In genomic region chr22:22716136-22716535, GRCh38 we compare ENCODE assay signal across 36 cellular contexts.
"Had no signal": no experiment of that assay in that cellular context is flagged by ENCODE, and none has a peak within 500 bp of the region (broad histone marks: within the 10 kb centered on the region; RNA-seq: fewer than 3 reads in every experiment).

No MANE protein-coding gene starts in this region.

- H3K27me3 Mint-ChIP-seq: activated B cell treated with CpG ODN at 0.5 μM for 24 hours; activated CD8-positive, alpha-beta T cell treated with anti-CD3 and anti-CD28 coated beads for 36 hours; activated T-cell treated with anti-CD3 and anti-CD28 coated beads, Interleukin-2, amount 50 U/mL, for 24 hours; effector memory CD8-positive, alpha-beta T cell had no signal

- H3K27ac Mint-ChIP-seq: activated CD8-positive, alpha-beta T cell treated with anti-CD3 and anti-CD28 coated beads for 36 hours; activated naive CD4-positive, alpha-beta T cell treated with anti-CD3 and anti-CD28 coated beads, Interleukin-2, amount 10 ng/mL, durations not matched to agents 7 days and 5 days; activated naive CD8-positive, alpha-beta T cell treated with anti-CD3 and anti-CD28 coated beads for 36 hours; activated T-cell treated with anti-CD3 and anti-CD28 coated beads, Interleukin-2, amount 50 U/mL, for 24 hours; activated T-cell treated with anti-CD3 and anti-CD28 coated beads, Interleukin-2, amount 50 U/mL, for 72 hours; brain; T-helper 17 cell; T-helper 2 cell treated with Interferon-gamma antibody and Interleukin-4, amounts not matched to agents 5 μg/mL and 100 μg/mL, for 36 hours had no signal

- H3K4me3 Mint-ChIP-seq: activated B cell treated with CpG ODN at 0.5 μM for 24 hours; activated CD8-positive, alpha-beta T cell treated with anti-CD3 and anti-CD28 coated beads for 36 hours; activated naive CD4-positive, alpha-beta T cell treated with anti-CD3 and anti-CD28 coated beads, Interleukin-2, amount 10 ng/mL, durations not matched to agents 7 days and 5 days; activated naive CD8-positive, alpha-beta T cell treated with anti-CD3 and anti-CD28 coated beads for 36 hours; activated T-cell treated with anti-CD3 and anti-CD28 coated beads, Interleukin-2, amount 50 U/mL, for 24 hours; activated T-cell treated with anti-CD3 and anti-CD28 coated beads, Interleukin-2, amount 50 U/mL, for 72 hours; brain; effector memory CD8-positive, alpha-beta T cell; T-helper 17 cell; T-helper 2 cell treated with Interferon-gamma antibody and Interleukin-4, amounts not matched to agents 5 μg/mL and 100 μg/mL, for 36 hours had no signal

- H3K4me3 ChIP-seq: ascending aorta, breast epithelium, cardiac muscle cell, colonic mucosa, esophagus muscularis mucosa, gastrocnemius medialis, heart left ventricle had no signal

- ATAC-seq: activated CD4-positive, CD25-positive, alpha-beta regulatory T cell treated with anti-CD3 and anti-CD28 coated beads, Interleukin-2, amount 50 U/mL, for 24 hours; activated CD8-positive, alpha-beta T cell treated with anti-CD3 and anti-CD28 coated beads for 36 hours; activated T-cell treated with anti-CD3 and anti-CD28 coated beads, Interleukin-2, amount 50 U/mL, for 72 hours; effector memory CD8-positive, alpha-beta T cell; foreskin keratinocyte; gastrocnemius medialis; heart left ventricle; T-helper 17 cell had no signal

- H3K27me3 ChIP-seq: ascending aorta, breast epithelium, cardiac muscle cell, colonic mucosa, foreskin keratinocyte had no signal

- H3K4me1 ChIP-seq: ascending aorta, breast epithelium, colonic mucosa, esophagus muscularis mucosa, foreskin keratinocyte, gastrocnemius medialis had no signal

- H3K36me3 Mint-ChIP-seq: activated naive CD4-positive, alpha-beta T cell treated with anti-CD3 and anti-CD28 coated beads, Interleukin-2, amount 10 ng/mL, durations not matched to agents 7 days and 5 days; activated naive CD8-positive, alpha-beta T cell treated with anti-CD3 and anti-CD28 coated beads for 36 hours; brain had no signal

- H3K27ac ChIP-seq: ascending aorta, breast epithelium, cardiac muscle cell, colonic mucosa, esophagus muscularis mucosa, foreskin keratinocyte, gastrocnemius medialis, heart left ventricle, WERI-Rb-1 had no signal

- DNase-seq: activated B cell treated with CpG ODN at 0.5 μM for 24 hours; activated CD4-positive, alpha-beta T cell treated with anti-CD3 and anti-CD28 coated beads for 48 hours; activated CD4-positive, alpha-beta T cell treated with anti-CD3 and anti-CD28 coated beads, Interleukin-2, amount 50 U/mL, for 1 hour; activated CD4-positive, alpha-beta T cell treated with anti-CD3 and anti-CD28 coated beads, Interleukin-2, amount 50 U/mL, for 48 hours; activated CD8-positive, alpha-beta memory T cell treated with anti-CD3 and anti-CD28 coated beads for 24 hours; activated CD8-positive, alpha-beta memory T cell treated with anti-CD3 and anti-CD28 coated beads, Interleukin-2, amount 50 U/mL, for 4 hours; activated CD8-positive, alpha-beta T cell treated with anti-CD3 and anti-CD28 coated beads for 36 hours; activated gamma-delta T cell; activated naive CD4-positive, alpha-beta T cell; activated naive CD4-positive, alpha-beta T cell treated with anti-CD3 and anti-CD28 coated beads, Interleukin-2, amount 10 ng/mL, durations not matched to agents 7 days and 5 days; activated naive CD8-positive, alpha-beta T cell treated with anti-CD3 and anti-CD28 coated beads for 36 hours; activated T-cell treated with anti-CD3 and anti-CD28 coated beads for 4 hours; activated T-cell treated with anti-CD3 and anti-CD28 coated beads, Interleukin-2, amount 50 U/mL, for 24 hours; activated T-cell treated with anti-CD3 and anti-CD28 coated beads, Interleukin-2, amount 50 U/mL, for 72 hours; central memory CD4-positive, alpha-beta T cell; cerebellar nuclear complex; colonic mucosa; dermis blood vessel endothelial cell; effector CD4-positive, alpha-beta T cell; effector memory CD8-positive, alpha-beta T cell; erythroblast; foreskin keratinocyte; gastrocnemius medialis; glutamatergic neuron; heart left ventricle; T-helper 1 cell; T-helper 17 cell; T1000; WERI-Rb-1 had no signal

- H3K9me3 ChIP-seq: ascending aorta, breast epithelium, colonic mucosa, esophagus muscularis mucosa, gastrocnemius medialis, heart left ventricle had no signal

- H3K36me3 ChIP-seq: ascending aorta, breast epithelium, cardiac muscle cell, colonic mucosa, esophagus muscularis mucosa, gastrocnemius medialis, heart left ventricle, WERI-Rb-1 had no signal

- H3K9me3 Mint-ChIP-seq: activated B cell treated with CpG ODN at 0.5 μM for 24 hours; activated CD8-positive, alpha-beta T cell treated with anti-CD3 and anti-CD28 coated beads for 36 hours; activated naive CD4-positive, alpha-beta T cell treated with anti-CD3 and anti-CD28 coated beads, Interleukin-2, amount 10 ng/mL, durations not matched to agents 7 days and 5 days; activated naive CD8-positive, alpha-beta T cell treated with anti-CD3 and anti-CD28 coated beads for 36 hours; activated T-cell treated with anti-CD3 and anti-CD28 coated beads, Interleukin-2, amount 50 U/mL, for 24 hours; activated T-cell treated with anti-CD3 and anti-CD28 coated beads, Interleukin-2, amount 50 U/mL, for 72 hours; effector memory CD8-positive, alpha-beta T cell; T-helper 2 cell treated with Interferon-gamma antibody and Interleukin-4, amounts not matched to agents 5 μg/mL and 100 μg/mL, for 36 hours had no signal

- H3K4me1 Mint-ChIP-seq: brain had no signal
